1 cellular context compared by ENCODE assay signal in the genomic region with DNA sequence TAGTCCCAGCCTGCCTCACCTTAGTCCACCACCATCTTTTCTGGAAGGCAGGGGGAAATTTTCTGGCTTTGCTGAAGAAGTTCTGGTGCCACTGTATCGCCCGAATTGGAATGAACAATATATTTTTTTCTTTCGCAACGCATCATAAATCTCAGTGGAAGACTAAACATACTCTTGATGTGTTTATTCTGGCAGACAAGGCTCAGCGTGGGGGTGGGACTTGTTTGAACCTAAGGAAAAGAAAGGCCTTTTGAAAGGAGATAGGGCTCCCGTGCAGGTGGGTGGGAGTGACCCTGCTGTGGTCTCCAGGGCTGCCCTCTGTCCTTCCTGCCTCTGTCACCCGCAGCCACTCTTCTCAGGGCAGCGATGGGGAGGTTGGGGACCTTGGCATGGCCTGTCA.
TF ChIP-seq lines count a peak whose summit lies in the region.

No MANE protein-coding gene starts in this region.

TF ChIP-seq in HepG2, 621 proteins besides CTCF, POLR2A, EP300 and RAD21:
- TF ChIP-seq, protein P1, sequence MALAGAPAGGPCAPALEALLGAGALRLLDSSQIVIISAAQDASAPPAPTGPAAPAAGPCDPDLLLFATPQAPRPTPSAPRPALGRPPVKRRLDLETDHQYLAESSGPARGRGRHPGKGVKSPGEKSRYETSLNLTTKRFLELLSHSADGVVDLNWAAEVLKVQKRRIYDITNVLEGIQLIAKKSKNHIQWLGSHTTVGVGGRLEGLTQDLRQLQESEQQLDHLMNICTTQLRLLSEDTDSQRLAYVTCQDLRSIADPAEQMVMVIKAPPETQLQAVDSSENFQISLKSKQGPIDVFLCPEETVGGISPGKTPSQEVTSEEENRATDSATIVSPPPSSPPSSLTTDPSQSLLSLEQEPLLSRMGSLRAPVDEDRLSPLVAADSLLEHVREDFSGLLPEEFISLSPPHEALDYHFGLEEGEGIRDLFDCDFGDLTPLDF (CRISPR knock-in tag; IDR thresholded peaks at IDR 0.05), result no peak
- 0 out of 2 replicates have a peak, but pooled peaks have one; percentile 4 for TF ChIP-seq CEBPB (IDR thresholded peaks at IDR 0.05; ENCODE audit: borderline replicate concordance, low read depth, low read length)
